Comparison of ENCODE assay signal across 26 cellular contexts in genomic region chr15:41671656-41672636, GRCh38. TPM values are rescaled to one million over a fixed set of nuclear protein-coding genes. Genes with fewer than 3 reads are reported as not detected.
DNase-seq lines count a peak whose midpoint lies in the region; ATAC-seq and TF ChIP-seq lines count a peak whose summit lies in the region.
"Had no signal": no experiment of that assay in that cellular context is flagged by ENCODE, and none has a peak within 500 bp of the region (broad histone marks: within the 10 kb centered on the region; RNA-seq: fewer than 3 reads in every experiment).

No MANE protein-coding gene starts in this region.

- in situ Hi-C loops in HAP-1 (cut with MboI; ENCODE audit: low sequenced_read_pairs): no loop called here

- no peaks in the 10 kb centered on the region for H3K36me3 ChIP-seq in HAP-1 (replicated peaks)
- H3K36me3 ChIP-seq: lower lobe of right lung had no signal

- no peak for DNase-seq in CD4-positive, alpha-beta T cell
- DNase-seq in HAP-1 (ENCODE audit: low spot score in 2 of 2): peak; percentile 26 to 37
- peak; percentile 32 for DNase-seq in NCI-H82 treated with DMSO at 0.1 percent for 48 hours (lab: John Stamatoyannopoulos, UW; ENCODE audit: unreplicated experiment)
- DNase-seq in mesothelial cell of epicardium (ENCODE audit: low spot score in 2 of 2, unreplicated experiment in 2 of 2): no peak
- no peak for DNase-seq in superior temporal gyrus (ENCODE audit: extremely low spot score)
- DNase-seq in T1000 (lab: John Stamatoyannopoulos, UW): no peak
- DNase-seq: ACHN; activated CD4-positive, alpha-beta T cell treated with anti-CD3 and anti-CD28 coated beads, Interleukin-2, amount 10 ng/mL, durations not matched to agents 7 days and 5 days; activated CD8-positive, alpha-beta memory T cell treated with anti-CD3 and anti-CD28 coated beads, Interleukin-2, amount 10 ng/mL, durations not matched to agents 7 days and 5 days; activated naive CD4-positive, alpha-beta T cell treated with anti-CD3 and anti-CD28 coated beads for 36 hours; activated T-cell treated with anti-CD3 and anti-CD28 coated beads, Interleukin-2, amount 50 U/mL, for 48 hours; Calu3; effector CD8-positive, alpha-beta T cell; erythroblast; head of caudate nucleus; kidney; lower lobe of right lung; NCI-H1436; NCI-H2081 treated with DMSO at 0.1 percent for 48 hours; NCI-H345; stimulated activated CD4-positive, alpha-beta T cell treated with anti-CD3 and anti-CD28 coated beads, Interleukin-2, amount 100 ng/mL, for 24 hours; stomach; tibial artery had no signal

- H3K36me3 Mint-ChIP-seq in CD4-positive, alpha-beta T cell (ENCODE audit: low read depth): peaks cover 41% of the 10 kb centered on the region
- peaks cover 29% of the 10 kb centered on the region for H3K36me3 Mint-ChIP-seq in mesothelial cell of epicardium
- peaks cover 67% of the 10 kb centered on the region for H3K36me3 Mint-ChIP-seq in activated T-helper 17 cell treated with anti-CD3 and anti-CD28 coated beads, Interleukin-2, amount 50 U/mL, for 72 hours (ENCODE audit: low read depth)

- H3K9me3 ChIP-seq in CD4-positive, alpha-beta T cell (ENCODE audit: control insufficient read depth, low read length): no peaks in the 10 kb centered on the region
- H3K9me3 ChIP-seq in HAP-1: no peaks in the 10 kb centered on the region
- H3K9me3 ChIP-seq: lower lobe of right lung, right atrium auricular region, stomach, tibial artery had no signal

- H3K9me3 Mint-ChIP-seq in CD4-positive, alpha-beta T cell: no peaks in the 10 kb centered on the region
- peaks cover 4% of the 10 kb centered on the region for H3K9me3 Mint-ChIP-seq in mesothelial cell of epicardium
- no peaks in the 10 kb centered on the region for H3K9me3 Mint-ChIP-seq in activated T-helper 17 cell treated with anti-CD3 and anti-CD28 coated beads, Interleukin-2, amount 50 U/mL, for 72 hours
- H3K9me3 Mint-ChIP-seq: activated CD4-positive, alpha-beta T cell treated with anti-CD3 and anti-CD28 coated beads, Interleukin-2, amount 10 ng/mL, durations not matched to agents 7 days and 5 days; activated naive CD4-positive, alpha-beta T cell treated with anti-CD3 and anti-CD28 coated beads for 36 hours had no signal

- no peak overlapping the region for H3K4me3 Mint-ChIP-seq in CD4-positive, alpha-beta T cell
- H3K4me3 Mint-ChIP-seq in mesothelial cell of epicardium: no peak overlapping the region
- H3K4me3 Mint-ChIP-seq in activated T-helper 17 cell treated with anti-CD3 and anti-CD28 coated beads, Interleukin-2, amount 50 U/mL, for 72 hours: no peak overlapping the region
- H3K4me3 Mint-ChIP-seq: activated CD4-positive, alpha-beta T cell treated with anti-CD3 and anti-CD28 coated beads, Interleukin-2, amount 10 ng/mL, durations not matched to agents 7 days and 5 days; activated CD8-positive, alpha-beta memory T cell treated with anti-CD3 and anti-CD28 coated beads, Interleukin-2, amount 10 ng/mL, durations not matched to agents 7 days and 5 days; activated naive CD4-positive, alpha-beta T cell treated with anti-CD3 and anti-CD28 coated beads for 36 hours had no signal

- peak overlapping the region; percentile 56 for H3K27ac Mint-ChIP-seq in CD4-positive, alpha-beta T cell
- peak overlapping the region; percentile 10 for H3K27ac Mint-ChIP-seq in mesothelial cell of epicardium
- no peak overlapping the region for H3K27ac Mint-ChIP-seq in activated T-helper 17 cell treated with anti-CD3 and anti-CD28 coated beads, Interleukin-2, amount 50 U/mL, for 72 hours
- H3K27ac Mint-ChIP-seq: activated CD4-positive, alpha-beta T cell treated with anti-CD3 and anti-CD28 coated beads, Interleukin-2, amount 10 ng/mL, durations not matched to agents 7 days and 5 days; activated CD8-positive, alpha-beta memory T cell treated with anti-CD3 and anti-CD28 coated beads, Interleukin-2, amount 10 ng/mL, durations not matched to agents 7 days and 5 days; activated naive CD4-positive, alpha-beta T cell treated with anti-CD3 and anti-CD28 coated beads for 36 hours had no signal

- no peaks in the 10 kb centered on the region for H3K27me3 ChIP-seq in CD4-positive, alpha-beta T cell (ENCODE audit: control insufficient read depth, insufficient read depth, low read length)
- no peaks in the 10 kb centered on the region for H3K27me3 ChIP-seq in HAP-1 (ENCODE audit: low read depth)
- H3K27me3 ChIP-seq: right atrium auricular region, stomach, tibial artery had no signal

- ATAC-seq in CD4-positive, alpha-beta T cell (ENCODE audit: poor library complexity): no peak
- ATAC-seq in activated T-helper 17 cell treated with anti-CD3 and anti-CD28 coated beads, Interleukin-2, amount 50 U/mL, for 72 hours (replicated peaks): no peak
- ATAC-seq: activated CD8-positive, alpha-beta memory T cell treated with anti-CD3 and anti-CD28 coated beads, Interleukin-2, amount 10 ng/mL, durations not matched to agents 7 days and 5 days; lower lobe of right lung; Right ventricle myocardium inferior had no signal

- CTCF ChIA-PET in CD4-positive, alpha-beta T cell (lab: Charles Lee): interaction anchor here (0.9 to 1.7 kb wide), 2 partner anchors 12 to 24 kb away, joined by 3 read pairs; partner anchors contain the start of gene MGA

- no peak for TF ChIP-seq CTCF in CD4-positive, alpha-beta T cell (IDR thresholded peaks at IDR 0.05)
- no peak for TF ChIP-seq CTCF in mesothelial cell of epicardium (IDR thresholded peaks at IDR 0.05; ENCODE audit: unreplicated experiment)

- POLR2A ChIA-PET in CD4-positive, alpha-beta T cell (lab: Charles Lee): interaction anchor here (2.8 kb wide), 1 partner anchor 11 kb away, joined by 23 read pairs; the partner anchor contains the start of gene MGA

- no peak overlapping the region for H3K27ac ChIP-seq in CD4-positive, alpha-beta T cell (ENCODE audit: low read depth, low read length)
- H3K27ac ChIP-seq: lower lobe of right lung, right atrium auricular region, stomach, tibial artery had no signal

- intact Hi-C loops in CD4-positive, alpha-beta T cell (cut with DNase I, micrococcal nuclease): no loop called here

- H3K4me1 Mint-ChIP-seq in CD4-positive, alpha-beta T cell (ENCODE audit: low read depth): peaks cover 69% of the 10 kb centered on the region
- peaks cover 2% of the 10 kb centered on the region for H3K4me1 Mint-ChIP-seq in mesothelial cell of epicardium
- peaks cover 10% of the 10 kb centered on the region for H3K4me1 Mint-ChIP-seq in activated T-helper 17 cell treated with anti-CD3 and anti-CD28 coated beads, Interleukin-2, amount 50 U/mL, for 72 hours

- H3K27me3 Mint-ChIP-seq in CD4-positive, alpha-beta T cell: no peaks in the 10 kb centered on the region
- H3K27me3 Mint-ChIP-seq in mesothelial cell of epicardium (ENCODE audit: low read depth): no peaks in the 10 kb centered on the region
- no peaks in the 10 kb centered on the region for H3K27me3 Mint-ChIP-seq in activated T-helper 17 cell treated with anti-CD3 and anti-CD28 coated beads, Interleukin-2, amount 50 U/mL, for 72 hours
- H3K27me3 Mint-ChIP-seq: activated CD4-positive, alpha-beta T cell treated with anti-CD3 and anti-CD28 coated beads, Interleukin-2, amount 10 ng/mL, durations not matched to agents 7 days and 5 days; activated CD8-positive, alpha-beta memory T cell treated with anti-CD3 and anti-CD28 coated beads, Interleukin-2, amount 10 ng/mL, durations not matched to agents 7 days and 5 days had no signal

- H3K4me3 ChIP-seq in HAP-1: no peak overlapping the region
- H3K4me3 ChIP-seq: lower lobe of right lung, right atrium auricular region, stomach, tibial artery had no signal

- peaks cover 11% of the 10 kb centered on the region for H3K4me1 ChIP-seq in HAP-1
- H3K4me1 ChIP-seq: tibial artery had no signal

RNA-seq across cellular contexts. Expression of gene MGA, which starts 11.7 kb away (rescaled TPM):
- total RNA-seq in CD4-positive, alpha-beta T cell: 10 to 100 TPM; 31.0 to 33.9 TPM
- total RNA-seq in mesothelial cell of epicardium: 68.9 to 74.6 TPM (median 71.4 TPM) in 3 replicates
- total RNA-seq in activated T-helper 17 cell treated with anti-CD3 and anti-CD28 coated beads, Interleukin-2, amount 50 U/mL, for 72 hours: 10 to 100 TPM; 36.4 to 36.6 TPM

Comparison
In these comparisons a context has a peak if more than half of its experiments do, and no peak if none do; other contexts are left out.
1. DNase-seq: peak in HAP-1 (2 of 2) and NCI-H82 treated with DMSO at 0.1 percent for 48 hours (single experiment); none in CD4-positive, alpha-beta T cell (0 of 10), mesothelial cell of epicardium (0 of 2), superior temporal gyrus (single experiment) and T1000 (single experiment).